ENCODE assay signal across 15 cellular contexts in the genomic region with DNA sequence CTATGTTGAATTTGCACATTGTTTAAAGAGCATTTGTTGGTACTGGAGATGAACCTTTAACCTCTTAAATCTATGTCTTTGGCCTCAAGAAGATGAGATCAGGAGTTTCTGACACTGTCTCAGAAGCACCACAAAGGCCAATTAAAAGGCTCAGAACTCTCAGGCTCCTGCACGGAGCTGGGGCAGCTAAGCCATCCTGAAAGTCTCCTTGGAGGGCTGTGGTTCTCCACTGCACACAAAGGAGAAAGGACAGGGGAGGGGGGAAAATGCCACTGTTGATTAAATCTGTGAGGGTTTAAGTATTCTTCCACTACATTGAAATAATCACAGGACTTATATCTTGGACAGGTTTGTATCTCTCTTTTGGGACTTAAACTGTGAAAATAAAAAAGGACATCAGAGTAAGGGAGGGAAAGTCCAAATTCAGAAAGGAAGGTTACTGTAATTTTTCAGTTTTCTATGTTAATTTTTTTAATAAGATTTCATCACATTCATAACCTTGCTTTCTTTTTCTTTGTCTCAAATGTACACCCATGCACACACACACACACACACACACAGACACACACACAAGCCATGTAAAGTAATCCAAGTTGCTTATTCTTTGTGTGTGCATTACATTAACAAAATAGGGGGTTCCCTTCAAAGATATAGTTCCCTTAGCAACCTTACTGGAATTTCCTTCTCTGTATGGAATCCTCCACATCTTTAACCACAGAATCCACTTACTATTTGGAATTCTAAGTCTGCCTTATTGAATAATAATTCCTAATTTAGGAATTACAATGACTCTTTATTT. TPM values are rescaled to one million over a fixed set of nuclear protein-coding genes. Genes with fewer than 3 reads are reported as not detected.
"Had no signal": no experiment of that assay in that cellular context is flagged by ENCODE, and none has a peak within 500 bp of the region (broad histone marks: within the 10 kb centered on the region; RNA-seq: fewer than 3 reads in every experiment).

No MANE protein-coding gene starts in this region.

- H3K27ac Mint-ChIP-seq: activated CD4-positive, alpha-beta T cell treated with anti-CD3 and anti-CD28 coated beads, Interleukin-2, amount 10 ng/mL, durations not matched to agents 7 days and 5 days; activated naive CD4-positive, alpha-beta T cell treated with anti-CD3 and anti-CD28 coated beads for 36 hours had no signal

- H3K4me1 Mint-ChIP-seq: activated CD4-positive, alpha-beta T cell treated with anti-CD3 and anti-CD28 coated beads, Interleukin-2, amount 10 ng/mL, durations not matched to agents 7 days and 5 days had no signal

- H3K4me3 ChIP-seq: mucosa of descending colon, ovary, stomach, thyroid gland, uterus had no signal

- H3K27me3 ChIP-seq: ovary, stomach, thyroid gland, uterus had no signal

- H3K27ac ChIP-seq: ovary, stomach, thyroid gland, uterus had no signal

- H3K36me3 Mint-ChIP-seq: naive thymus-derived CD8-positive, alpha-beta T cell had no signal

- H3K9me3 ChIP-seq: mucosa of descending colon, ovary, stomach, thyroid gland, uterus had no signal

- ATAC-seq: left colon; mucosa of descending colon; naive thymus-derived CD8-positive, alpha-beta T cell had no signal

- DNase-seq: activated CD4-positive, alpha-beta T cell treated with anti-CD3 and anti-CD28 coated beads, Interleukin-2, amount 10 ng/mL, durations not matched to agents 7 days and 5 days; activated CD4-positive, CD25-positive, alpha-beta regulatory T cell; activated CD8-positive, alpha-beta memory T cell treated with anti-CD3 and anti-CD28 coated beads for 24 hours; activated naive CD4-positive, alpha-beta T cell treated with anti-CD3 and anti-CD28 coated beads for 36 hours; dermis blood vessel endothelial cell; left colon; mammary epithelial cell; mucosa of descending colon; naive thymus-derived CD8-positive, alpha-beta T cell; ovary; stimulated activated CD4-positive, alpha-beta T cell treated with anti-CD3 and anti-CD28 coated beads, Interleukin-4, amount 100 ng/mL, for 4 hours; stomach; thyroid gland; uterus had no signal

- H3K36me3 ChIP-seq: ovary, stomach, thyroid gland, uterus had no signal

- H3K4me3 Mint-ChIP-seq: activated CD4-positive, alpha-beta T cell treated with anti-CD3 and anti-CD28 coated beads, Interleukin-2, amount 10 ng/mL, durations not matched to agents 7 days and 5 days; activated naive CD4-positive, alpha-beta T cell treated with anti-CD3 and anti-CD28 coated beads for 36 hours; naive thymus-derived CD8-positive, alpha-beta T cell had no signal

- H3K9me3 Mint-ChIP-seq: activated CD4-positive, alpha-beta T cell treated with anti-CD3 and anti-CD28 coated beads, Interleukin-2, amount 10 ng/mL, durations not matched to agents 7 days and 5 days; activated naive CD4-positive, alpha-beta T cell treated with anti-CD3 and anti-CD28 coated beads for 36 hours had no signal

RNA-seq across cellular contexts. Expression of a gene that starts 32.9 kb away (rescaled TPM):
- total RNA-seq: activated CD4-positive, alpha-beta T cell treated with anti-CD3 and anti-CD28 coated beads, Interleukin-2, amount 10 ng/mL, durations not matched to agents 7 days and 5 days; activated naive CD4-positive, alpha-beta T cell treated with anti-CD3 and anti-CD28 coated beads for 36 hours; mammary epithelial cell; naive thymus-derived CD8-positive, alpha-beta T cell; T-helper 2 cell treated with Interferon-gamma antibody and Interleukin-4, amounts not matched to agents 100 ng/mL and 5 ng/mL, for 36 hours had no signal
- polyA plus RNA-seq: mammary epithelial cell; naive thymus-derived CD8-positive, alpha-beta T cell had no signal
